ENCODE assay signal across 8 cellular contexts in genomic region chr1:157963713-157964112, GRCh38. TPM values are rescaled to one million over a fixed set of nuclear protein-coding genes. Genes with fewer than 3 reads are reported as not detected.
DNase-seq lines count a peak whose midpoint lies in the region; ATAC-seq, FAIRE-seq and TF ChIP-seq lines count a peak whose summit lies in the region.

No MANE protein-coding gene starts in this region.

- H3K27ac ChIP-seq in breast epithelium (no peak overlapping the region), kidney (ENCODE audit: low read depth in 2 of 2, low read length in 2 of 2) (no peak overlapping the region)

- ATAC-seq in GM18867 (IDR thresholded peaks at IDR 0.05; ENCODE audit: unreplicated experiment) (peak; percentile 51), GM21447 (IDR thresholded peaks at IDR 0.05; ENCODE audit: unreplicated experiment) (no peak)

- H3K9me3 ChIP-seq in breast epithelium (no peaks in the 10 kb centered on the region), kidney (ENCODE audit: control insufficient read depth in 1 of 2, low read length in 2 of 2) (no peaks in the 10 kb centered on the region)

- H3K9ac ChIP-seq in kidney (ENCODE audit: low read length in 2 of 2) = no peak overlapping the region

- DNase-seq in Ammon's horn (ENCODE audit: low spot score) = peak; percentile 86
- peak; percentile 68 for DNase-seq in NCI-H1694 treated with DMSO at 0.1 percent for 48 hours (lab: John Stamatoyannopoulos, UW)
- DNase-seq in UCSD-AML1 (lab: John Stamatoyannopoulos, UW; ENCODE audit: unreplicated experiment) = peak; percentile 64
- DNase-seq in breast epithelium (ENCODE audit: low spot score in 2 of 2) = no peak
- peak; percentile 82 for DNase-seq in kidney
- DNase-seq in stimulated activated CD4-positive, alpha-beta T cell treated with anti-CD3 and anti-CD28 coated beads, Interleukin-4, amount 100 ng/mL, for 1 hour = peak; percentile 61

- FAIRE-seq in kidney (lab: Jason Lieb, UNC) = no peak

- H3K27me3 ChIP-seq in breast epithelium = peaks cover 0 to 8% of the 10 kb centered on the region in 2 donors

- H3K4me1 ChIP-seq in breast epithelium = no peaks in the 10 kb centered on the region
- peaks cover 14 to 15% of the 10 kb centered on the region in 2 donors for H3K4me1 ChIP-seq in kidney (ENCODE audit: control insufficient read depth in 1 of 2, insufficient read depth in 1 of 2, low read depth in 1 of 2, low read length in 2 of 2)

- intact Hi-C loops in breast epithelium (cut with DNase I; ENCODE audit: low total_unique reads) = loop anchor here (10.0 kb wide), 1 partner anchor 161 kb away; a partner anchor contains a TSS
- intact Hi-C loops in kidney (cut with DNase I) = no loop called here

- TF ChIP-seq POLR2A in breast epithelium (IDR thresholded peaks at IDR 0.05) = no peak

- TF ChIP-seq CTCF in breast epithelium (IDR thresholded peaks at IDR 0.05) = peak; percentile 78 to 83 (median 82)
- peak; percentile 93 for TF ChIP-seq CTCF in kidney (IDR thresholded peaks at IDR 0.05; ENCODE audit: borderline replicate concordance, extremely low read depth, insufficient read depth)

- H3K36me3 ChIP-seq in breast epithelium (no peaks in the 10 kb centered on the region), kidney (ENCODE audit: control insufficient read depth in 1 of 2, insufficient read depth in 2 of 2, low read length in 2 of 2) (no peaks in the 10 kb centered on the region)

- H3K4me3 ChIP-seq in breast epithelium (no peak overlapping the region), kidney (ENCODE audit: low read length in 2 of 2) (no peak overlapping the region)

RNA-seq across cellular contexts. Expression of gene KIRREL1, which starts 29.7 kb away (rescaled TPM):
- total RNA-seq in breast epithelium (10 to 100 TPM; 26.1 to 55.5 (median 34.1) TPM), kidney (54.9 TPM)
- 13.7 TPM for polyA plus RNA-seq in kidney (ENCODE audit: insufficient read depth, low read depth, low replicate concordance)

Comparison
In these comparisons a context has a peak if more than half of its experiments do, and no peak if none do; other contexts are left out.
1. DNase-seq: peak in Ammon's horn (single experiment), NCI-H1694 treated with DMSO at 0.1 percent for 48 hours (single experiment), UCSD-AML1 (single experiment), kidney (single experiment) and stimulated activated CD4-positive, alpha-beta T cell treated with anti-CD3 and anti-CD28 coated beads, Interleukin-4, amount 100 ng/mL, for 1 hour (single experiment); none in breast epithelium (0 of 2).